Comparison of ENCODE assay signal across 1 cellular context in the genomic region with DNA sequence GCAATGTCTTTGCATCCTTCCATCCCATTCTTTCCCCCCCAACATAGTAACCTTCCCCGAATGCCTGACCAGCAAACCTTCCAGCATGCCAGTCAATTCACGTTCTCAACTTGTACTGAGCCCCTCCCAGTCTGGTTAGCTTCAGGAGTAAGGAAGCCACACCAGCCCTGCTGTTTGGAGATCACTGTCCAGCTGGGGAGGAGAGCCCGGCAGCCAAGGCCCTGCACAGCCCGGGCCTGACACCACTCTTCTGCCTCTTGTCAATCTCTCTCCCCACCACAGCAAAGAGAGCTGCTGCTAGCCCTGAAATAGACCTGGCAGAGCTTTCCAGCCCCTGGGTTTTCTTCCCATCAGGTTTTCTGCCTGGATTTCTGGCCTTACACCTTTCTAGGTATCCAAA.
TF ChIP-seq lines count a peak whose summit lies in the region.

No MANE protein-coding gene starts in this region.

TF ChIP-seq in HepG2, 621 proteins besides CTCF, POLR2A, EP300 and RAD21:
- TF ChIP-seq REPIN1 (CRISPR knock-in tag; IDR thresholded peaks at IDR 0.05; ENCODE audit: borderline replicate concordance, low read depth) (no peak), ZNF343 (CRISPR knock-in tag; IDR thresholded peaks at IDR 0.05) (no peak), ZNF598 (CRISPR knock-in tag; IDR thresholded peaks at IDR 0.05; ENCODE audit: borderline replicate concordance) (no peak), ZNF468 (CRISPR knock-in tag; IDR thresholded peaks at IDR 0.05) (no peak), ZFP90 (CRISPR knock-in tag; IDR thresholded peaks at IDR 0.05; ENCODE audit: borderline replicate concordance) (no peak), ZNF777 (CRISPR knock-in tag; IDR thresholded peaks at IDR 0.05) (no peak)
- TF ChIP-seq, protein P1, sequence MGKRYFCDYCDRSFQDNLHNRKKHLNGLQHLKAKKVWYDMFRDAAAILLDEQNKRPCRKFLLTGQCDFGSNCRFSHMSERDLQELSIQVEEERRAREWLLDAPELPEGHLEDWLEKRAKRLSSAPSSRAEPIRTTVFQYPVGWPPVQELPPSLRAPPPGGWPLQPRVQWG (CRISPR knock-in tag; IDR thresholded peaks at IDR 0.05; ENCODE audit: borderline replicate concordance, low read depth): no peak
- TF ChIP-seq, protein P2, sequence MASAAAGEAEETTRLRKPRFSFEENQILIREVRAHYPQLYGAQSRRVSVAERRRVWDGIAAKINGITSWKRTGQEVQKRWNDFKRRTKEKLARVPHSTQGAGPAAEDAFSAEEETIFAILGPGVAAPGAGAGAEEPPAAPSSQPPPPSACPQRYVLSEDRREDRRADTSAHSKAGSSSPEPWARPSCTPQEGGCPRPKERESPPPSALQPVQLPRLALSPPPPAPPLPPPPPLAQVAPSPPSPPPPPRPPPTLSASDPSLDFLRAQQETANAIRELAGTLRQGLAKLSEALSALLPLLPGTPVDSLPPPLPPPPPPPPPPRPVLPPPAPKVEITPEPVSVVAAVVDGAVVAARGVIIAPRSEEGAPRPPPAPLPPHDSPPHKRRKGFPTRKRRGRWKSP (CRISPR knock-in tag; IDR thresholded peaks at IDR 0.05): no peak
